In the genomic region with DNA sequence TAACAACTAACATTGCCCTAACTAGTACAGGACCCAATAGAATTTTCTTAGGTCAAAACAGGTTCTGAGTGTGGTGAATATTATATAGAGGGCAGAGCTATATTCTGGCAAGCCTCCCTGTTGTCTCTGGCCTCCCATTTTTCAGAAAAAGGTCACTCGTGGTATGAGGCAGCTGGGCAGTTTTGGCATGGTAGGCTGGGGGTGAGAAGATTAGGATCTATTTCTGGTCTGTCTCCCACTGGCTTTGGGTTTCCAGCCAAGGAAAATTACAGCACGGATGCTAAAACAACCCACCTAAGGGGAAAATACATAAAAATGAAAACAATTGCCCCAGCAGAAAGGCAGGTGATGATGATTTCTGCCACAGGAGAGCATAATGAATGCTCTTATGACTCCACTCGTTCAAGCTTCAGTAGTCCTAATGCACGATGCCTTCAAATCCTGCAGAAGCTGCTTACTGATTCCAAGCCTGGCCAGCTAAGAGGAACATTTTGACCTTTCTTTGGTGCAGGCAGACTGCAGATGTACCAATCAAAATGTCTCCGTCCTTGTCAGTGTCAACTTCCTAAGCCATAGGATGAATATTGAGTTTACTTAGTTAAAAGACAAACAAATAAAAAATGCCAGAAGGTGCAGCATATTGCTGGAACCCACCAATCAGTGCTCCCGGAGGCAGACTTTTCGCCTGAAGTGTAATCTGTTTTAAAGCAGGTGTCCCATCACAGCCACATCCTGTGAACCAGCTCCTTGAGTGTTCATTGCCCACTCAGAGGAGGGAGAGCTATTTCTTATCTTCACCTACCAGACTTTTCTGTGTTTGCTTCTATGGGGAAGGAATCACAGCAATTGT, we compare ENCODE assay signal across 22 cellular contexts.
DNase-seq lines count a peak whose midpoint lies in the region; ATAC-seq and TF ChIP-seq lines count a peak whose summit lies in the region.
"Had no signal": no experiment of that assay in that cellular context is flagged by ENCODE, and none has a peak within 500 bp of the region (broad histone marks: within the 10 kb centered on the region; RNA-seq: fewer than 3 reads in every experiment).

No MANE protein-coding gene starts in this region.

- H3K27me3 ChIP-seq in adrenal gland: peaks cover 4% of the 10 kb centered on the region

- no peak for TF ChIP-seq POLR2A in adrenal gland (IDR thresholded peaks at IDR 0.05)

- no peak overlapping the region for H3K4me3 ChIP-seq in adrenal gland
- H3K4me3 ChIP-seq: PC-9 had no signal

- no peaks in the 10 kb centered on the region for H3K4me1 ChIP-seq in adrenal gland (replicated peaks in 1 of 2)

- ATAC-seq in HG02763 (IDR thresholded peaks at IDR 0.05; ENCODE audit: unreplicated experiment): no peak
- ATAC-seq: SK-N-SH treated with all-trans-retinoic acid at 6 μM for 48 hours, T-cell had no signal

- H3K27ac ChIP-seq in adrenal gland: no peak overlapping the region
- H3K27ac ChIP-seq: C4-2B, PC-9, RWPE1 had no signal

- intact Hi-C loops in posterior cingulate gyrus (cut with DNase I): no loop called here
- intact Hi-C loops in adrenal gland (cut with DNase I): no loop called here

- TF ChIP-seq CTCF in adrenal gland (IDR thresholded peaks at IDR 0.05): no peak

- WGBS in adrenal gland, 4 donors: 62 to 72% (median 70%) methylated on average over 7 of the region's 7 CpGs

- H3K9me3 ChIP-seq in adrenal gland (replicated peaks in 1 of 3): no peaks in the 10 kb centered on the region

- DNase-seq in DMS79 treated with DMSO at 0.1 percent for 48 hours (lab: John Stamatoyannopoulos, UW): peak; percentile 44
- DNase-seq in NCI-H1092 (lab: John Stamatoyannopoulos, UW): peak; percentile 59
- DNase-seq in NCI-H69 (lab: John Stamatoyannopoulos, UW): peak; percentile 49
- DNase-seq in cerebellum (ENCODE audit: low spot score): peak; percentile 77
- DNase-seq in posterior cingulate gyrus: no peak
- DNase-seq in adrenal gland: no peak
- no peak for DNase-seq in dermis blood vessel endothelial cell
- DNase-seq: AML-193, GDM1, KBM-7, NCI-H146, NCI-H2107, NCI-H446, NCI-H82, PC-9, SIG-M5, T-cell, T-helper 9 cell had no signal

- H3K36me3 ChIP-seq in adrenal gland (replicated peaks in 1 of 2): no peaks in the 10 kb centered on the region

Comparison
In these comparisons a context has a peak if more than half of its experiments do, and no peak if none do; other contexts are left out.
1. DNase-seq: peak in DMS79 treated with DMSO at 0.1 percent for 48 hours (single experiment), NCI-H1092 (single experiment), NCI-H69 (single experiment) and cerebellum (single experiment); none in posterior cingulate gyrus (0 of 10), adrenal gland (0 of 7) and dermis blood vessel endothelial cell (single experiment).